In genomic region chr16:50024207-50024606, GRCh38 we compare ENCODE assay signal across 9 cellular contexts. TPM values are rescaled to one million over a fixed set of nuclear protein-coding genes. Genes with fewer than 3 reads are reported as not detected.
DNase-seq lines count a peak whose midpoint lies in the region; ATAC-seq and TF ChIP-seq lines count a peak whose summit lies in the region.
"Had no signal": no experiment of that assay in that cellular context is flagged by ENCODE, and none has a peak within 500 bp of the region (broad histone marks: within the 10 kb centered on the region; RNA-seq: fewer than 3 reads in every experiment).

No MANE protein-coding gene starts in this region.

- H3K36me3 Mint-ChIP-seq in Calu3 (ENCODE audit: insufficient read depth, unreplicated experiment), result peaks cover 20% of the 10 kb centered on the region

- intact Hi-C loops in Calu3 (cut with micrococcal nuclease; ENCODE audit: unreplicated experiment), result loop anchor here (2.0 to 10.0 kb wide), 2 partner anchors 43 to 331 kb away; no protein-coding TSS in a partner anchor
- intact Hi-C loops in mammary epithelial cell (cut with micrococcal nuclease), result loop anchor here (1.0 to 5.0 kb wide), 4 partner anchors 43 to 345 kb away; partner anchors contain the start of genes BRD7 and ZNF423

- no TSS peak for BruUV-seq in Calu3 (replicated peaks; lab: Mats Ljungman, UMichigan)
- no TSS peak for BruUV-seq in mammary epithelial cell (replicated peaks; lab: Mats Ljungman, UMichigan)

- H3K4me3 ChIP-seq in KMS-11 (IDR thresholded peaks at IDR 0.05; ENCODE audit: insufficient read depth, low read depth, low read length), result no peak overlapping the region
- H3K4me3 ChIP-seq in mammary epithelial cell (replicated peaks in 1 of 3; ENCODE audit: insufficient read depth in 1 of 3, low read depth in 2 of 3, low read length in 3 of 3), result no peak overlapping the region
- peak overlapping the region in 1 of 2 donors; percentile 21 for H3K4me3 ChIP-seq in neuronal stem cell (ENCODE audit: low read length in 2 of 2)
- H3K4me3 ChIP-seq: lung had no signal

- peaks cover 28% of the 10 kb centered on the region for H3K27me3 Mint-ChIP-seq in Calu3 (ENCODE audit: unreplicated experiment)

- in situ Hi-C loops in mammary epithelial cell (cut with MboI; ENCODE audit: low sequenced_read_pairs in 2 of 2) (loop anchor here (10.0 kb wide), 2 partner anchors 181 to 191 kb away; no protein-coding TSS in a partner anchor), ACHN (cut with HindIII; ENCODE audit: low pct_ligation_motif_present, low pct_unique_long_range_greater_than_20kb, low sequenced_read_pairs) (no loop called here)

- peak overlapping the region; percentile 63 for H3K4me2 ChIP-seq in KMS-11
- H3K4me2 ChIP-seq in mammary epithelial cell (ENCODE audit: insufficient read depth, low read depth, low read length), result peak overlapping the region; percentile 68
- no peak overlapping the region for H3K4me2 ChIP-seq in neuronal stem cell (ENCODE audit: insufficient read depth, low read length, poor library complexity, severe bottlenecking)

- no peak overlapping the region for H3K27ac ChIP-seq in KMS-11
- H3K27ac ChIP-seq in mammary epithelial cell (ENCODE audit: insufficient read depth, low read depth, low read length), result no peak overlapping the region
- no peak overlapping the region for H3K27ac ChIP-seq in neuronal stem cell (replicated peaks; ENCODE audit: low read length)
- H3K27ac ChIP-seq: foreskin keratinocyte had no signal

- H2BK5ac ChIP-seq in neuronal stem cell (ENCODE audit: low read length), result no peak overlapping the region

- no peak overlapping the region for H3K27ac Mint-ChIP-seq in Calu3 (ENCODE audit: unreplicated experiment)

- 71% methylated on average over 11 of the region's 11 CpGs for WGBS in mammary epithelial cell (ENCODE audit: low coverage, missing lambda C conversion rate)
- WGBS in neuronal stem cell (ENCODE audit: extremely low coverage in 2 of 2, insufficient read length in 2 of 2, insufficient replicate concordance in 1 of 2), 2 donors, result no CpG with 5 or more reads among the region's 11 CpGs

- no peak overlapping the region for H3K9ac ChIP-seq in KMS-11
- no peak overlapping the region for H3K9ac ChIP-seq in mammary epithelial cell (ENCODE audit: insufficient read depth, low read length)
- no peak overlapping the region for H3K9ac ChIP-seq in neuronal stem cell (ENCODE audit: low read depth, low read length, poor library complexity)

- H3K27me3 ChIP-seq in KMS-11 (ENCODE audit: insufficient read depth, low read depth) (no peaks in the 10 kb centered on the region), mammary epithelial cell (ENCODE audit: insufficient read depth, low read length) (no peaks in the 10 kb centered on the region), neuronal stem cell (ENCODE audit: control insufficient read depth in 3 of 3, insufficient read depth in 3 of 3, low read depth in 1 of 3, low read length in 3 of 3) (no peaks in the 10 kb centered on the region)

- no peak overlapping the region for H2BK120ac ChIP-seq in neuronal stem cell (ENCODE audit: low read depth, low read length)

- H3K4me3 Mint-ChIP-seq in Calu3 (ENCODE audit: low read depth, unreplicated experiment), result peak overlapping the region; percentile 89

- dilution Hi-C loops in mammary epithelial cell (cut with HindIII; ENCODE audit: low sequenced_read_pairs), result no loop called here

- no peak overlapping the region for H3K18ac ChIP-seq in neuronal stem cell (ENCODE audit: low read length)

- no peaks in the 10 kb centered on the region for H4K20me1 ChIP-seq in KMS-11 (ENCODE audit: insufficient read depth)
- no peaks in the 10 kb centered on the region for H4K20me1 ChIP-seq in mammary epithelial cell (ENCODE audit: insufficient read depth, low read length)

- H2AK5ac ChIP-seq in neuronal stem cell (ENCODE audit: low read depth, low read length), result no peak overlapping the region

- H4K91ac ChIP-seq in neuronal stem cell (ENCODE audit: low read depth, low read length, poor library complexity), result no peak overlapping the region

- H3K79me1 ChIP-seq in neuronal stem cell (ENCODE audit: low read depth, low read length), result peaks cover 9% of the 10 kb centered on the region

- H3K4ac ChIP-seq in neuronal stem cell (ENCODE audit: low read length), result no peak overlapping the region

- H4K8ac ChIP-seq in neuronal stem cell (ENCODE audit: low read depth, low read length), result no peak overlapping the region

- H3K79me2 ChIP-seq in KMS-11 (ENCODE audit: insufficient read depth, low read depth), result peaks cover 16% of the 10 kb centered on the region; the same call in 1 of the 2 replicates
- H3K79me2 ChIP-seq in mammary epithelial cell (ENCODE audit: insufficient read depth, low read length), result peaks cover 38% of the 10 kb centered on the region

- no peaks in the 10 kb centered on the region for H3K9me3 Mint-ChIP-seq in Calu3 (ENCODE audit: low read depth, unreplicated experiment)

- no peak overlapping the region for H2BK12ac ChIP-seq in neuronal stem cell (ENCODE audit: low read length)

- no peak for ATAC-seq in HG03571 (IDR thresholded peaks at IDR 0.05; ENCODE audit: unreplicated experiment)

- no peak overlapping the region for H3K14ac ChIP-seq in neuronal stem cell (ENCODE audit: low read length)

- TF ChIP-seq CTCF in Calu3 (IDR thresholded peaks at IDR 0.05; ENCODE audit: unreplicated experiment) (no peak), KMS-11 (conservative IDR thresholded peaks at IDR 0.05; ENCODE audit: low read depth, low read length) (no peak), mammary epithelial cell (conservative IDR thresholded peaks at IDR 0.05 in 1 of 2, IDR thresholded peaks at IDR 0.05 in 1 of 2; ENCODE audit: extremely low read depth in 1 of 2, insufficient read depth in 1 of 2, low read depth in 1 of 2, low read length in 2 of 2) (no peak)

- H3K9me3 ChIP-seq in mammary epithelial cell (replicated peaks; ENCODE audit: insufficient read depth, low read length), result no peaks in the 10 kb centered on the region
- H3K9me3 ChIP-seq in neuronal stem cell (replicated peaks in 1 of 2; ENCODE audit: control insufficient read depth in 2 of 2, insufficient read depth in 1 of 2, low read depth in 1 of 2, low read length in 2 of 2), result no peaks in the 10 kb centered on the region

- H3K36me3 ChIP-seq in KMS-11 (ENCODE audit: insufficient read depth) (no peaks in the 10 kb centered on the region), mammary epithelial cell (ENCODE audit: insufficient read depth, low read length) (no peaks in the 10 kb centered on the region), neuronal stem cell (replicated peaks in 1 of 2; ENCODE audit: control insufficient read depth in 2 of 2, insufficient read depth in 2 of 2, low read length in 2 of 2) (peaks cover 0 to 20% of the 10 kb centered on the region in 2 donors)

- CTCF ChIA-PET in Calu3 (lab: Charles Lee), result interaction anchor here (1.2 to 2.2 kb wide), 4 partner anchors 42 to 187 kb away, joined by 4 to 80 read pairs (median 20); partner anchors contain the start of gene HEATR3
- CTCF ChIA-PET in mammary epithelial cell (lab: Charles Lee; ENCODE audit: low non-redundant PET), result no interaction called here

- no peaks in the 10 kb centered on the region for H3K4me1 Mint-ChIP-seq in Calu3 (ENCODE audit: low read depth, unreplicated experiment)

- H2BK15ac ChIP-seq in neuronal stem cell (ENCODE audit: low read length), result no peak overlapping the region

- H3K4me1 ChIP-seq in KMS-11 (ENCODE audit: low read depth, poor library complexity, severe bottlenecking) (peaks cover 13% of the 10 kb centered on the region), mammary epithelial cell (ENCODE audit: insufficient read depth, low read length) (no peaks in the 10 kb centered on the region), neuronal stem cell (ENCODE audit: control insufficient read depth in 2 of 2, insufficient read depth in 1 of 2, low read depth in 1 of 2, low read length in 2 of 2) (peaks cover 4 to 6% of the 10 kb centered on the region in 2 donors)
- H3K4me1 ChIP-seq: foreskin keratinocyte had no signal

- no peak for DNase-seq in Calu3
- DNase-seq in mammary epithelial cell, result no peak
- no peak for DNase-seq in neuronal stem cell (ENCODE audit: low spot score)
- DNase-seq in ACHN, result no peak
- no peak for DNase-seq in cortex of kidney (lab: John Stamatoyannopoulos, UW)

- H3K23ac ChIP-seq in neuronal stem cell (ENCODE audit: low read depth, low read length, poor library complexity), result no peak overlapping the region

- H2AFZ ChIP-seq in KMS-11 (ENCODE audit: low read depth) (peak overlapping the region; percentile 90; the same call in 1 of the 2 replicates), mammary epithelial cell (ENCODE audit: low read depth, low read length) (peak overlapping the region; percentile 86), neuronal stem cell (ENCODE audit: low read length) (peak overlapping the region; percentile 87)

RNA-seq across cellular contexts. Expression of gene CNEP1R1, which starts 0.8 kb away (rescaled TPM):
- total RNA-seq in Calu3 (2022), result 21.8 and 23.2 TPM in 2 replicates
- 10 to 100 TPM; 19.9 to 32.2 TPM for total RNA-seq in mammary epithelial cell
- 13.1 TPM for polyA plus RNA-seq in mammary epithelial cell
- polyA minus RNA-seq in mammary epithelial cell, result 4.2 TPM
- 19.1 TPM for polyA plus RNA-seq in neuronal stem cell (2013, experiment 1 of 2)
- polyA plus RNA-seq in neuronal stem cell (2013, experiment 2 of 2), result 19.2 TPM

RNA-seq across cellular contexts. Expression of gene HEATR3, which starts 41.6 kb away (rescaled TPM):
- total RNA-seq in Calu3 (2022), result 27.3 and 28.3 TPM in 2 replicates
- total RNA-seq in mammary epithelial cell, result 10 to 100 TPM; 18.7 to 23.8 TPM
- polyA plus RNA-seq in mammary epithelial cell, result 17.3 TPM
- polyA minus RNA-seq in mammary epithelial cell, result 17.6 TPM
- 12.8 TPM for polyA plus RNA-seq in neuronal stem cell (2013, experiment 1 of 2)
- 11.8 TPM for polyA plus RNA-seq in neuronal stem cell (2013, experiment 2 of 2)
